20 cellular contexts compared by ENCODE assay signal in the genomic region with DNA sequence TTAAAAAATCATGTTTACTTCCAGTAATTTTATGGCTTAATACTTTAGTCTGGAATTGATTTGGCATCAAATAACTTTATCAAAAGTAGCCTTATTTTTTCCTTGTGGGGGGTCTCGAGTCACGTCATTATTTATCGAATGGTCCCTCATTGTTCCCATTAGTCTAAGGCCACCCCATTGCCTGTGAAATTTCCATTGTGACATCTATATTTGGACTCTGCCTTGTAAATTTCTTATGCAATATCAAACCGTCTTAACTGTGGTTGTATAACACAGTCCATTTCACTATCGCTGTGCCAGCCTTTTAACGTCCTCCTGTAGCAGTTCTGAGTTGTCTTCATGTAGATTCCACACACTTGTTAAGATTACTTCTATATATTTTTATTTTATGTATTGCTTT.
DNase-seq lines count a peak whose midpoint lies in the region; ATAC-seq and TF ChIP-seq lines count a peak whose summit lies in the region.
"Had no signal": no experiment of that assay in that cellular context is flagged by ENCODE, and none has a peak within 500 bp of the region (broad histone marks: within the 10 kb centered on the region; RNA-seq: fewer than 3 reads in every experiment).

No MANE protein-coding gene starts in this region.

- no peaks in the 10 kb centered on the region for H4K20me1 ChIP-seq in osteoblast (ENCODE audit: insufficient read depth, low read length)

- H3K27me3 ChIP-seq in osteoblast (ENCODE audit: insufficient read depth, low read length), result no peaks in the 10 kb centered on the region

- H3K4me3 Mint-ChIP-seq in HFFc6, result no peak overlapping the region
- H3K4me3 Mint-ChIP-seq: CD8-positive, alpha-beta T cell; T-cell; T-helper 2 cell treated with Interferon-gamma antibody and Interleukin-4, amounts not matched to agents 5 μg/mL and 100 μg/mL, for 36 hours had no signal

- H3K4me1 Mint-ChIP-seq in HFFc6 (ENCODE audit: low read depth), result no peaks in the 10 kb centered on the region
- H3K4me1 Mint-ChIP-seq: T-cell had no signal

- H3K4me1 ChIP-seq in osteoblast (ENCODE audit: insufficient read depth, low read length), result no peaks in the 10 kb centered on the region

- H3K27ac Mint-ChIP-seq in HFFc6, result no peak overlapping the region
- H3K27ac Mint-ChIP-seq: CD8-positive, alpha-beta T cell; T-cell; T-helper 2 cell treated with Interferon-gamma antibody and Interleukin-4, amounts not matched to agents 5 μg/mL and 100 μg/mL, for 36 hours had no signal

- peaks cover 22% of the 10 kb centered on the region for H3K27me3 Mint-ChIP-seq in HFFc6 (ENCODE audit: insufficient read depth)

- no peak overlapping the region for H3K27ac ChIP-seq in osteoblast (ENCODE audit: low read depth, low read length)

- no peak for ATAC-seq in GM21367 (IDR thresholded peaks at IDR 0.05; ENCODE audit: unreplicated experiment)
- no peak for ATAC-seq in HG03045 (IDR thresholded peaks at IDR 0.05; ENCODE audit: unreplicated experiment)
- ATAC-seq: CD8-positive, alpha-beta T cell; HCT116; Right ventricle myocardium inferior; T-cell had no signal

- DNase-seq in Kasumi-1 (lab: John Stamatoyannopoulos, UW), result peak; percentile 91 to 94
- peak; percentile 92 for DNase-seq in NOMO-1 treated with DMSO at 0.1 percent for 48 hours (lab: John Stamatoyannopoulos, UW; ENCODE audit: unreplicated experiment)
- peak; percentile 25 for DNase-seq in SKM-1 (lab: John Stamatoyannopoulos, UW; ENCODE audit: unreplicated experiment)
- peak; percentile 76 for DNase-seq in osteoblast (ENCODE audit: insufficient read length, low spot score, missing footprints)
- DNase-seq in HFFc6, result no peak
- DNase-seq in SW 1271 (lab: John Stamatoyannopoulos, UW), result no peak
- DNase-seq: C1 segment of cervical spinal cord, DND-41, MM.1S, NCI-H1417, NCI-H1694 treated with DMSO at 0.1 percent for 48 hours, NCI-H446 treated with DMSO at 0.1 percent for 48 hours, NCI-H526 treated with DMSO at 0.1 percent for 48 hours, T-cell had no signal

- H3K4me3 ChIP-seq in osteoblast (ENCODE audit: insufficient read depth, low read length), result no peak overlapping the region

- no peaks in the 10 kb centered on the region for H3K36me3 Mint-ChIP-seq in HFFc6 (ENCODE audit: low read depth)
- H3K36me3 Mint-ChIP-seq: CD8-positive, alpha-beta T cell; T-cell had no signal

- H3K4me2 ChIP-seq in osteoblast (ENCODE audit: insufficient read depth, low read length), result no peak overlapping the region

- H3K79me2 ChIP-seq in osteoblast (ENCODE audit: insufficient read depth, low read length), result no peaks in the 10 kb centered on the region

- H3K9me3 Mint-ChIP-seq in HFFc6, result no peaks in the 10 kb centered on the region
- H3K9me3 Mint-ChIP-seq: CD8-positive, alpha-beta T cell; T-cell; T-helper 2 cell treated with Interferon-gamma antibody and Interleukin-4, amounts not matched to agents 5 μg/mL and 100 μg/mL, for 36 hours had no signal

- H3K36me3 ChIP-seq in osteoblast (ENCODE audit: insufficient read depth, low read length), result no peaks in the 10 kb centered on the region

- TF ChIP-seq CTCF in osteoblast (IDR thresholded peaks at IDR 0.05; ENCODE audit: extremely low read depth, low read depth, low read length), result no peak
- no peak for TF ChIP-seq CTCF in HFFc6 (IDR thresholded peaks at IDR 0.05)

- H3K9me3 ChIP-seq in osteoblast (ENCODE audit: low read depth, low read length), result no peaks in the 10 kb centered on the region

- H2AFZ ChIP-seq in osteoblast (ENCODE audit: low read length), result no peak overlapping the region

Comparison
In these comparisons a context has a peak if more than half of its experiments do, and no peak if none do; other contexts are left out.
1. DNase-seq: peak in Kasumi-1 (2 of 2), NOMO-1 treated with DMSO at 0.1 percent for 48 hours (single experiment), SKM-1 (single experiment) and osteoblast (single experiment); none in HFFc6 (single experiment) and SW 1271 (0 of 2).